In genomic region chr4:10033191-10033881, GRCh38 we compare ENCODE assay signal across 8 cellular contexts. TPM values are rescaled to one million over a fixed set of nuclear protein-coding genes. Genes with fewer than 3 reads are reported as not detected.
DNase-seq lines count a peak whose midpoint lies in the region; ATAC-seq lines count a peak whose summit lies in the region.

No MANE protein-coding gene starts in this region.

- WGBS in GM23248 (ENCODE audit: low coverage in 1 of 2, low lambda C conversion rate in 2 of 2, missing lambda C conversion rate in 2 of 2), 2 experiments, result 35 to 44% methylated on average over 18 of the region's 18 CpGs

- peak overlapping the region; percentile 92 for H3K4me2 ChIP-seq in GM23248 (ENCODE audit: unreplicated experiment)

- H3K27me3 ChIP-seq in GM23248 (replicated peaks; ENCODE audit: insufficient read depth), result no peaks in the 10 kb centered on the region

- H3K4me3 Mint-ChIP-seq in stimulated activated effector memory CD8-positive, alpha-beta T cell treated with anti-CD3 and anti-CD28 coated beads, Interleukin-12 subunit alpha, Interleukin-12 subunit beta, amount 100 ng/mL, for 72 hours, result peak overlapping the region; percentile 58
- no peak overlapping the region for H3K4me3 Mint-ChIP-seq in effector memory CD8-positive, alpha-beta T cell
- no peak overlapping the region for H3K4me3 Mint-ChIP-seq in activated CD4-positive, alpha-beta T cell treated with anti-CD3 and anti-CD28 coated beads, Interleukin-2, amount 10 ng/mL, durations not matched to agents 7 days and 5 days

- peak overlapping the region; percentile 63 for H2AFZ ChIP-seq in GM23248

- H3K36me3 ChIP-seq in GM23248 (ENCODE audit: low read depth), result no peaks in the 10 kb centered on the region

- no peaks in the 10 kb centered on the region for H3K9me3 Mint-ChIP-seq in stimulated activated effector memory CD8-positive, alpha-beta T cell treated with anti-CD3 and anti-CD28 coated beads, Interleukin-12 subunit alpha, Interleukin-12 subunit beta, amount 100 ng/mL, for 72 hours
- H3K9me3 Mint-ChIP-seq in effector memory CD8-positive, alpha-beta T cell, result no peaks in the 10 kb centered on the region
- H3K9me3 Mint-ChIP-seq in activated CD4-positive, alpha-beta T cell treated with anti-CD3 and anti-CD28 coated beads, Interleukin-2, amount 10 ng/mL, durations not matched to agents 7 days and 5 days, result no peaks in the 10 kb centered on the region

- in situ Hi-C loops in GM23248 (cut with MboI), result no loop called here

- POLR2A ChIA-PET in activated CD4-positive, alpha-beta T cell treated with anti-CD3 and anti-CD28 coated beads, Interleukin-2, amount 10 ng/mL, durations not matched to agents 7 days and 5 days (lab: Charles Lee), result interaction anchor here (0.6 kb wide), 1 partner anchor 1044 kb away, joined by 4 read pairs; no protein-coding TSS in a partner anchor

- H3K9me3 ChIP-seq in GM23248 (ENCODE audit: low read depth), result no peaks in the 10 kb centered on the region

- DNase-seq in GM23248 (peak; percentile 91), SK-N-DZ (ENCODE audit: low spot score) (peak; percentile 47), Right ventricle myocardium superior (peak; percentile 58), posterior cingulate gyrus (no peak), SHP77 treated with DMSO at 0.1 percent for 48 hours (lab: John Stamatoyannopoulos, UW) (no peak)
- DNase-seq in stimulated activated effector memory CD8-positive, alpha-beta T cell treated with anti-CD3 and anti-CD28 coated beads, Interleukin-12 subunit alpha, Interleukin-12 subunit beta, amount 100 ng/mL, for 72 hours (ENCODE audit: low spot score in 2 of 2), result no peak
- no peak for DNase-seq in effector memory CD8-positive, alpha-beta T cell
- DNase-seq in activated CD4-positive, alpha-beta T cell treated with anti-CD3 and anti-CD28 coated beads, Interleukin-2, amount 10 ng/mL, durations not matched to agents 7 days and 5 days, result no peak

- no peaks in the 10 kb centered on the region for H4K20me1 ChIP-seq in GM23248 (ENCODE audit: insufficient read depth)

- peaks cover 16% of the 10 kb centered on the region for H3K4me1 Mint-ChIP-seq in stimulated activated effector memory CD8-positive, alpha-beta T cell treated with anti-CD3 and anti-CD28 coated beads, Interleukin-12 subunit alpha, Interleukin-12 subunit beta, amount 100 ng/mL, for 72 hours
- peaks cover 5 to 6% of the 10 kb centered on the region in 2 donors for H3K4me1 Mint-ChIP-seq in effector memory CD8-positive, alpha-beta T cell (ENCODE audit: low read depth in 2 of 2)
- peaks cover 13% of the 10 kb centered on the region for H3K4me1 Mint-ChIP-seq in activated CD4-positive, alpha-beta T cell treated with anti-CD3 and anti-CD28 coated beads, Interleukin-2, amount 10 ng/mL, durations not matched to agents 7 days and 5 days

- H3K79me2 ChIP-seq in GM23248 (ENCODE audit: insufficient read depth), result no peaks in the 10 kb centered on the region

- H3K27ac Mint-ChIP-seq in stimulated activated effector memory CD8-positive, alpha-beta T cell treated with anti-CD3 and anti-CD28 coated beads, Interleukin-12 subunit alpha, Interleukin-12 subunit beta, amount 100 ng/mL, for 72 hours, result peak overlapping the region; percentile 89
- H3K27ac Mint-ChIP-seq in effector memory CD8-positive, alpha-beta T cell, result no peak overlapping the region
- H3K27ac Mint-ChIP-seq in activated CD4-positive, alpha-beta T cell treated with anti-CD3 and anti-CD28 coated beads, Interleukin-2, amount 10 ng/mL, durations not matched to agents 7 days and 5 days, result no peak overlapping the region

- H3K9ac ChIP-seq in GM23248, result peak overlapping the region; percentile 57; the same call in 1 of the 2 replicates

- intact Hi-C loops in Right ventricle myocardium superior (cut with DNase I), result no loop called here
- intact Hi-C loops in posterior cingulate gyrus (cut with DNase I), result no loop called here

- H3K9me2 ChIP-seq in GM23248 (ENCODE audit: insufficient read depth), result no peaks in the 10 kb centered on the region

- CTCF ChIA-PET in activated CD4-positive, alpha-beta T cell treated with anti-CD3 and anti-CD28 coated beads, Interleukin-2, amount 10 ng/mL, durations not matched to agents 7 days and 5 days (lab: Charles Lee), result interaction anchor here (0.7 to 1.0 kb wide), 2 partner anchors 12 to 13 kb away, joined by 3 read pairs; no protein-coding TSS in a partner anchor

- peak; percentile 65 for ATAC-seq in Right ventricle myocardium superior (ENCODE audit: poor library complexity)
- peak; percentile 71 for ATAC-seq in stimulated activated effector memory CD8-positive, alpha-beta T cell treated with anti-CD3 and anti-CD28 coated beads, Interleukin-12 subunit alpha, Interleukin-12 subunit beta, amount 100 ng/mL, for 72 hours
- no peak for ATAC-seq in effector memory CD8-positive, alpha-beta T cell (replicated peaks)

- peak overlapping the region; percentile 55 for H3K4me3 ChIP-seq in GM23248

- peaks cover 5 to 38% of the 10 kb centered on the region in 2 donors for H3K27me3 Mint-ChIP-seq in effector memory CD8-positive, alpha-beta T cell
- H3K27me3 Mint-ChIP-seq in activated CD4-positive, alpha-beta T cell treated with anti-CD3 and anti-CD28 coated beads, Interleukin-2, amount 10 ng/mL, durations not matched to agents 7 days and 5 days, result no peaks in the 10 kb centered on the region

- no peaks in the 10 kb centered on the region for H3K36me3 Mint-ChIP-seq in stimulated activated effector memory CD8-positive, alpha-beta T cell treated with anti-CD3 and anti-CD28 coated beads, Interleukin-12 subunit alpha, Interleukin-12 subunit beta, amount 100 ng/mL, for 72 hours
- peaks cover 4% of the 10 kb centered on the region for H3K36me3 Mint-ChIP-seq in effector memory CD8-positive, alpha-beta T cell (ENCODE audit: insufficient read depth)
- H3K36me3 Mint-ChIP-seq in activated CD4-positive, alpha-beta T cell treated with anti-CD3 and anti-CD28 coated beads, Interleukin-2, amount 10 ng/mL, durations not matched to agents 7 days and 5 days (ENCODE audit: low read depth), result no peaks in the 10 kb centered on the region

- peaks cover 26% of the 10 kb centered on the region for H3K4me1 ChIP-seq in GM23248 (ENCODE audit: insufficient read depth)

- H3F3A ChIP-seq in GM23248 (ENCODE audit: insufficient read depth), result peaks cover 26% of the 10 kb centered on the region; the same call in 1 of the 2 replicates

- H3K27ac ChIP-seq in GM23248, result peak overlapping the region; percentile 84

RNA-seq across cellular contexts. Expression of gene SLC2A9, which starts 12.0 kb away (rescaled TPM):
- total RNA-seq in GM23248 (2014; rRNA removed; shearing (Covaris generic)), result 0.25 and 2.8 TPM in 2 replicates
- 3.5 and 3.8 TPM in 2 replicates for polyA plus RNA-seq in GM23248 (2016; fragmentation: Nextera tagmentation; extraction: Ambion mirVana)
- polyA plus RNA-seq in SK-N-DZ (2014; cell fraction: cytosol; rRNA removed), result not detected in 2 replicates
- polyA plus RNA-seq in SK-N-DZ (2014; cell fraction: nucleus; rRNA removed), result not detected in 2 replicates
- total RNA-seq in Right ventricle myocardium superior, result 8.8 TPM
- total RNA-seq in activated CD4-positive, alpha-beta T cell treated with anti-CD3 and anti-CD28 coated beads, Interleukin-2, amount 10 ng/mL, durations not matched to agents 7 days and 5 days, result 1 to 10 TPM; 1.5 to 2.0 TPM

Comparison
In these comparisons a context has a peak if more than half of its experiments do, and no peak if none do; other contexts are left out.
1. DNase-seq: peak in GM23248 (single experiment), SK-N-DZ (single experiment) and Right ventricle myocardium superior (single experiment); none in stimulated activated effector memory CD8-positive, alpha-beta T cell treated with anti-CD3 and anti-CD28 coated beads, Interleukin-12 subunit alpha, Interleukin-12 subunit beta, amount 100 ng/mL, for 72 hours (0 of 2), posterior cingulate gyrus (0 of 10), effector memory CD8-positive, alpha-beta T cell (0 of 3), activated CD4-positive, alpha-beta T cell treated with anti-CD3 and anti-CD28 coated beads, Interleukin-2, amount 10 ng/mL, durations not matched to agents 7 days and 5 days (single experiment) and SHP77 treated with DMSO at 0.1 percent for 48 hours (single experiment).